Comparison of ENCODE assay signal across 9 cellular contexts in genomic region chr10:72899545-72899944, GRCh38. TPM values are rescaled to one million over a fixed set of nuclear protein-coding genes. Genes with fewer than 3 reads are reported as not detected.
"Had no signal": no experiment of that assay in that cellular context is flagged by ENCODE, and none has a peak within 500 bp of the region (broad histone marks: within the 10 kb centered on the region; RNA-seq: fewer than 3 reads in every experiment).

No MANE protein-coding gene starts in this region.

- FAIRE-seq: G401.6, GM12878, GM12891, GM12892, GM18507, GM19239 had no signal

- DNase-seq: GDM1, GF-D8 had no signal

- H3K4me3 ChIP-seq: GM12878 had no signal

- ATAC-seq: GM12878 had no signal

RNA-seq across cellular contexts. Expression of gene OIT3, which starts 6.0 kb away (rescaled TPM):
- total RNA-seq: G401, GM12878 had no signal
- polyA plus RNA-seq: GM12878 had no signal

RNA-seq across cellular contexts. Expression of gene PLA2G12B, which starts 55.1 kb away (rescaled TPM):
- total RNA-seq: G401, GM12878 had no signal
- polyA plus RNA-seq: GM12878 had no signal
